In genomic region chr7:128053023-128053422, GRCh38 we compare ENCODE assay signal across 12 cellular contexts. TPM values are rescaled to one million over a fixed set of nuclear protein-coding genes. Genes with fewer than 3 reads are reported as not detected.
DNase-seq lines count a peak whose midpoint lies in the region; ATAC-seq, FAIRE-seq and TF ChIP-seq lines count a peak whose summit lies in the region.
"Had no signal": no experiment of that assay in that cellular context is flagged by ENCODE, and none has a peak within 500 bp of the region (broad histone marks: within the 10 kb centered on the region; RNA-seq: fewer than 3 reads in every experiment).

No MANE protein-coding gene starts in this region.

- H4K20me1 ChIP-seq in endothelial cell of umbilical vein (replicated peaks; ENCODE audit: control insufficient read depth, extremely low read depth, insufficient read depth, low read length) (no peaks in the 10 kb centered on the region), osteoblast (ENCODE audit: insufficient read depth, low read length) (peaks cover 38% of the 10 kb centered on the region)

- peak; percentile 92 for FAIRE-seq in endothelial cell of umbilical vein (lab: Jason Lieb, UNC)
- FAIRE-seq: G401.6 had no signal

- H3K27me3 ChIP-seq in endothelial cell of umbilical vein (ENCODE audit: control insufficient read depth in 2 of 2, insufficient read depth in 2 of 2, low read length in 2 of 2) (no peaks in the 10 kb centered on the region), osteoblast (ENCODE audit: insufficient read depth, low read length) (no peaks in the 10 kb centered on the region)
- H3K27me3 ChIP-seq: tibial nerve had no signal

- TF ChIP-seq CTCF in endothelial cell of umbilical vein (IDR thresholded peaks at IDR 0.05; ENCODE audit: extremely low read depth in 1 of 2, insufficient read depth in 1 of 2, low read depth in 1 of 2, low read length in 2 of 2): no peak
- TF ChIP-seq CTCF in osteoblast (IDR thresholded peaks at IDR 0.05; ENCODE audit: extremely low read depth, low read depth, low read length): no peak

- H3K79me2 ChIP-seq in endothelial cell of umbilical vein (ENCODE audit: control insufficient read depth, insufficient read depth, low read length) (no peaks in the 10 kb centered on the region), osteoblast (ENCODE audit: insufficient read depth, low read length) (peaks cover 9% of the 10 kb centered on the region)

- POLR2A ChIA-PET in endothelial cell of umbilical vein (lab: Charles Lee): interaction anchor here (0.5 kb wide), 1 partner anchor 27 kb away, joined by 3 read pairs; no protein-coding TSS in a partner anchor

- H3K9me1 ChIP-seq in endothelial cell of umbilical vein (replicated peaks; ENCODE audit: control insufficient read depth, extremely low read depth, insufficient read depth, low read length): no peaks in the 10 kb centered on the region

- no peaks in the 10 kb centered on the region for H3K9me3 ChIP-seq in endothelial cell of umbilical vein (replicated peaks; ENCODE audit: control insufficient read depth, insufficient read depth, low read length)
- H3K9me3 ChIP-seq in osteoblast (ENCODE audit: low read depth, low read length): no peaks in the 10 kb centered on the region
- H3K9me3 ChIP-seq: tibial nerve had no signal

- no peak overlapping the region for H3K9ac ChIP-seq in endothelial cell of umbilical vein (replicated peaks; ENCODE audit: extremely low read depth, insufficient read depth, low read length)

- H3K4me3 ChIP-seq in endothelial cell of umbilical vein (replicated peaks in 1 of 3; ENCODE audit: insufficient read depth in 1 of 3, low read depth in 1 of 3, low read length in 3 of 3) (no peak overlapping the region), osteoblast (ENCODE audit: insufficient read depth, low read length) (no peak overlapping the region)
- H3K4me3 ChIP-seq: tibial nerve had no signal

- no peak overlapping the region for H2AFZ ChIP-seq in endothelial cell of umbilical vein (ENCODE audit: low read depth, low read length)
- no peak overlapping the region for H2AFZ ChIP-seq in osteoblast (ENCODE audit: low read length)

- intact Hi-C loops in endothelial cell of umbilical vein (cut with micrococcal nuclease): no loop called here

- CTCF ChIA-PET in endothelial cell of umbilical vein (lab: Charles Lee): interaction anchor here (0.7 to 1.2 kb wide), 3 partner anchors 13 to 157 kb away, joined by 3 to 4 read pairs (median 3); no protein-coding TSS in a partner anchor

- ATAC-seq in GM21737 (IDR thresholded peaks at IDR 0.05; ENCODE audit: unreplicated experiment): no peak
- no peak for ATAC-seq in GM21825 (IDR thresholded peaks at IDR 0.05; ENCODE audit: unreplicated experiment)
- ATAC-seq in GM21447 (IDR thresholded peaks at IDR 0.05; ENCODE audit: unreplicated experiment): no peak

- H3K4me2 ChIP-seq in endothelial cell of umbilical vein (ENCODE audit: insufficient read depth, low read length) (no peak overlapping the region), osteoblast (ENCODE audit: insufficient read depth, low read length) (no peak overlapping the region)

- H3K4me1 ChIP-seq in endothelial cell of umbilical vein (ENCODE audit: control insufficient read depth, extremely low read depth, insufficient read depth, low read length) (peaks cover 9% of the 10 kb centered on the region), osteoblast (ENCODE audit: insufficient read depth, low read length) (peaks cover 20% of the 10 kb centered on the region)
- H3K4me1 ChIP-seq: tibial nerve had no signal

- no peak for TF ChIP-seq POLR2A in endothelial cell of umbilical vein (IDR thresholded peaks at IDR 0.05; ENCODE audit: low read depth, low read length)

- dilution Hi-C loops in endothelial cell of umbilical vein (cut with MboI; ENCODE audit: extremely low pct_ligation_motif_present, low sequenced_read_pairs): no loop called here

- H3K36me3 ChIP-seq in endothelial cell of umbilical vein (ENCODE audit: control insufficient read depth in 2 of 2, extremely low read depth in 1 of 2, insufficient read depth in 2 of 2, low read length in 2 of 2) (peaks cover 0 to 2% of the 10 kb centered on the region in 2 experiments), osteoblast (ENCODE audit: insufficient read depth, low read length) (peaks cover 3% of the 10 kb centered on the region)
- H3K36me3 ChIP-seq: tibial nerve had no signal

- no TSS peak for BruUV-seq in endothelial cell of umbilical vein (replicated peaks; lab: Mats Ljungman, UMichigan)

- H3K27ac ChIP-seq in endothelial cell of umbilical vein (ENCODE audit: insufficient read depth, low read depth, low read length) (no peak overlapping the region), osteoblast (ENCODE audit: low read depth, low read length) (no peak overlapping the region)
- H3K27ac ChIP-seq: tibial nerve had no signal

- DNase-seq in CD1c-positive myeloid dendritic cell (ENCODE audit: extremely low spot score) (peak; percentile 24), HT-29 (ENCODE audit: low spot score) (peak; percentile 53), NCI-H2227 (lab: John Stamatoyannopoulos, UW; ENCODE audit: unreplicated experiment) (peak; percentile 59), endothelial cell of umbilical vein (ENCODE audit: low read depth, low spot score) (peak; percentile 59), osteoblast (ENCODE audit: insufficient read length, low spot score, missing footprints) (no peak)
- DNase-seq: activated CD4-positive, alpha-beta T cell treated with anti-CD3 and anti-CD28 coated beads, Interleukin-2, amount 10 ng/mL, durations not matched to agents 24 days and 14 days; aorta had no signal

TF ChIP-seq in endothelial cell of umbilical vein, 7 proteins besides CTCF, POLR2A, EP300 and RAD21:
- no peak for TF ChIP-seq EZH2 (IDR thresholded peaks at IDR 0.05; ENCODE audit: borderline replicate concordance, low read depth, low read length, severe bottlenecking)
- peak; percentile 22 for TF ChIP-seq POLR2AphosphoS5 (IDR thresholded peaks at IDR 0.05; ENCODE audit: insufficient read depth, low read depth, low read length)
- no peak for TF ChIP-seq MAX (IDR thresholded peaks at IDR 0.05; ENCODE audit: insufficient read depth, insufficient read length)
- no peak for TF ChIP-seq JUN (IDR thresholded peaks at IDR 0.05; ENCODE audit: borderline replicate concordance, insufficient read depth, insufficient read length, low read depth)
TF ChIP-seq in endothelial cell of umbilical vein: peak in this region for 1.

RNA-seq across cellular contexts. Expression of gene LRRC4, which starts 21.8 kb away (rescaled TPM):
- not detected in 2 replicates for total RNA-seq in HT-29 (2014; rRNA removed; shearing (Covaris generic))
- total RNA-seq in endothelial cell of umbilical vein (3.8 and 7.1 TPM in 2 replicates), osteoblast (0.29 and 0.72 TPM in 2 replicates)
- polyA plus RNA-seq in endothelial cell of umbilical vein: 4.2 and 5.1 TPM in 2 replicates
- 2.9 and 3.0 TPM in 2 replicates for polyA plus RNA-seq in endothelial cell of umbilical vein (2011; cell fraction: cytosol; rRNA removed)
- 1.9 and 2.6 TPM in 2 replicates for polyA plus RNA-seq in endothelial cell of umbilical vein (2011; cell fraction: nucleus; rRNA removed)
- polyA plus RNA-seq in endothelial cell of umbilical vein (2012): 0.50 and 0.70 TPM in 2 replicates
- 5.0 and 5.1 TPM in 2 replicates for polyA minus RNA-seq in endothelial cell of umbilical vein
- polyA minus RNA-seq in endothelial cell of umbilical vein (2011; cell fraction: cytosol; rRNA and poly(A)+ RNA removed): not detected
- polyA minus RNA-seq in endothelial cell of umbilical vein (2011; cell fraction: nucleus; rRNA and poly(A)+ RNA removed): 2.7 and 4.1 TPM in 2 replicates
